Comparison of ENCODE assay signal across 8 cellular contexts in the genomic region with DNA sequence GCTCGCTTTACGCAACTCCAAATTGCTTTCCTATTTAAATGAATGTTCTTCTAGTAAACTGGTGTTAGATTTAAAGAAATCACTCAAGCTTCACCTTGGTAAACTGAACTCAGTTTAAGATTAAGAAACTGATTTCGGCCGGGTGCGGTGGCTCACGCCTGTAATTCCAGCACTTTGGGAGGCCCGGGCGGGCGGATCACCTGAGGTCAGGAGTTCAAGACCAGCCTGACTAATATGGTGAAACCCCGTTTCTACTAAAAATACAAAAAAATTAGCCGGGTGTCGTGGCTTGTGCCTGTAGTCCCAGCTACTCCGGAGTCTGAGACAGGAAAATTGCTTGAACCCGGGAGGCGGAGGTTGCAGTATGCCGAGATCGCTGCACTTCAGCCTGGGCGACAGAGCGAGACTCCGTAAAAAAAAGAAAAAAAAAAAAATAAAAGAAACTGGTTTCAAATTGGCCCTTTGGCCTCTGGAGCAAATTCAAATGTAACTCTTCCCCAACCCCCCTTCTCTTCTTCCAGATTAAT. TPM values are rescaled to one million over a fixed set of nuclear protein-coding genes. Genes with fewer than 3 reads are reported as not detected.
DNase-seq lines count a peak whose midpoint lies in the region; ATAC-seq, FAIRE-seq and TF ChIP-seq lines count a peak whose summit lies in the region.

No MANE protein-coding gene starts in this region.

- dilution Hi-C loops in endothelial cell of umbilical vein (cut with MboI; ENCODE audit: extremely low pct_ligation_motif_present, low sequenced_read_pairs), result no loop called here

- no TSS peak for BruUV-seq in endothelial cell of umbilical vein (replicated peaks; lab: Mats Ljungman, UMichigan)

- POLR2A ChIA-PET in CD4-positive, alpha-beta memory T cell (lab: Charles Lee; ENCODE audit: partially characterized antibody), result interaction anchor here (0.6 kb wide), 1 partner anchor 170 kb away, joined by 3 read pairs; no protein-coding TSS in a partner anchor
- POLR2A ChIA-PET in endothelial cell of umbilical vein (lab: Charles Lee), result no interaction called here

- no peaks in the 10 kb centered on the region for H3K9me1 ChIP-seq in endothelial cell of umbilical vein (replicated peaks; ENCODE audit: control insufficient read depth, extremely low read depth, insufficient read depth, low read length)

- CTCF ChIA-PET in CD4-positive, alpha-beta memory T cell (lab: Charles Lee; ENCODE audit: partially characterized antibody), result interaction anchor here (0.7 to 1.5 kb wide), 2 partner anchors 10 to 52 kb away, joined by 4 read pairs; no protein-coding TSS in a partner anchor
- CTCF ChIA-PET in endothelial cell of umbilical vein (lab: Charles Lee), result interaction anchor here (0.8 to 1.1 kb wide), 4 partner anchors 31 to 452 kb away, joined by 3 to 5 read pairs (median 4); no protein-coding TSS in a partner anchor

- peak in 1 of 5 donors; percentile 45 for DNase-seq in CD4-positive, alpha-beta memory T cell
- DNase-seq in endothelial cell of umbilical vein (ENCODE audit: low read depth, low spot score) (no peak), NCI-H1694 (lab: John Stamatoyannopoulos, UW) (no peak)

- H3K9ac ChIP-seq in OCI-LY3 (ENCODE audit: low read length) (peak overlapping the region; percentile 96), endothelial cell of umbilical vein (replicated peaks; ENCODE audit: extremely low read depth, insufficient read depth, low read length) (peak overlapping the region; percentile 98)

- no peaks in the 10 kb centered on the region for H3K36me3 ChIP-seq in CD4-positive, alpha-beta memory T cell (ENCODE audit: insufficient read depth, low read length)
- peaks cover 48% of the 10 kb centered on the region for H3K36me3 ChIP-seq in OCI-LY3 (replicated peaks; ENCODE audit: low read depth, low read length)
- H3K36me3 ChIP-seq in endothelial cell of umbilical vein (ENCODE audit: control insufficient read depth in 2 of 2, extremely low read depth in 1 of 2, insufficient read depth in 2 of 2, low read length in 2 of 2), result peaks cover 2 to 9% of the 10 kb centered on the region in 2 experiments
- H3K36me3 ChIP-seq in neuron (ENCODE audit: insufficient read depth, low read length), result peaks cover 29% of the 10 kb centered on the region

- H3K27me3 Mint-ChIP-seq in CD4-positive, alpha-beta memory T cell, result no peaks in the 10 kb centered on the region

- FAIRE-seq in endothelial cell of umbilical vein (lab: Jason Lieb, UNC), result no peak

- ATAC-seq in GM19463 (IDR thresholded peaks at IDR 0.05; ENCODE audit: unreplicated experiment) (no peak), HG03457 (IDR thresholded peaks at IDR 0.05; ENCODE audit: unreplicated experiment) (no peak), GM19455 (IDR thresholded peaks at IDR 0.05; ENCODE audit: unreplicated experiment) (no peak)

- peaks cover 33 to 75% (median 44%) of the 10 kb centered on the region in 4 donors for H3K4me1 Mint-ChIP-seq in CD4-positive, alpha-beta memory T cell

- peaks cover 40% of the 10 kb centered on the region for H3K4me1 ChIP-seq in CD4-positive, alpha-beta memory T cell (ENCODE audit: insufficient read depth, low read length)
- H3K4me1 ChIP-seq in OCI-LY3 (ENCODE audit: low read length) (peaks cover 52% of the 10 kb centered on the region), endothelial cell of umbilical vein (ENCODE audit: control insufficient read depth, extremely low read depth, insufficient read depth, low read length) (peaks cover 50% of the 10 kb centered on the region), neuron (ENCODE audit: insufficient read depth, low read length) (peaks cover 29% of the 10 kb centered on the region)

- no peaks in the 10 kb centered on the region for H3K9me3 ChIP-seq in CD4-positive, alpha-beta memory T cell (ENCODE audit: control insufficient read depth in 1 of 2, low read length in 2 of 2)
- H3K9me3 ChIP-seq in OCI-LY3 (ENCODE audit: insufficient read depth, low read length), result no peaks in the 10 kb centered on the region
- no peaks in the 10 kb centered on the region for H3K9me3 ChIP-seq in endothelial cell of umbilical vein (replicated peaks; ENCODE audit: control insufficient read depth, insufficient read depth, low read length)
- no peaks in the 10 kb centered on the region for H3K9me3 ChIP-seq in neuron (ENCODE audit: low read length)

- peak overlapping the region; percentile 75 for H3K4me2 ChIP-seq in OCI-LY3 (ENCODE audit: low read length)
- peak overlapping the region; percentile 97 for H3K4me2 ChIP-seq in endothelial cell of umbilical vein (ENCODE audit: insufficient read depth, low read length)

- peaks cover 11 to 19% of the 10 kb centered on the region in 2 donors for H3K36me3 Mint-ChIP-seq in CD4-positive, alpha-beta memory T cell

- intact Hi-C loops in CD4-positive, alpha-beta memory T cell (cut with micrococcal nuclease), result loop anchor here (5.0 kb wide), 3 partner anchors 53 to 548 kb away; a partner anchor contains a TSS
- intact Hi-C loops in endothelial cell of umbilical vein (cut with micrococcal nuclease), result loop anchor here (5.0 kb wide), 2 partner anchors 137 to 697 kb away; a partner anchor contains a TSS

- no peaks in the 10 kb centered on the region for H3K27me3 ChIP-seq in CD4-positive, alpha-beta memory T cell (ENCODE audit: insufficient read depth, low read length)
- H3K27me3 ChIP-seq in OCI-LY3 (ENCODE audit: low read depth, low read length) (no peaks in the 10 kb centered on the region), endothelial cell of umbilical vein (ENCODE audit: control insufficient read depth in 2 of 2, insufficient read depth in 2 of 2, low read length in 2 of 2) (no peaks in the 10 kb centered on the region), neuron (ENCODE audit: insufficient read depth, low read length) (no peaks in the 10 kb centered on the region)

- no peak for TF ChIP-seq CTCF in OCI-LY3 (IDR thresholded peaks at IDR 0.05; ENCODE audit: low read depth, low read length)
- TF ChIP-seq CTCF in endothelial cell of umbilical vein (IDR thresholded peaks at IDR 0.05; ENCODE audit: extremely low read depth in 1 of 2, insufficient read depth in 1 of 2, low read depth in 1 of 2, low read length in 2 of 2), result no peak

- no peak overlapping the region for H3K4me3 ChIP-seq in CD4-positive, alpha-beta memory T cell (ENCODE audit: low read length in 2 of 2)
- peak overlapping the region; percentile 88 for H3K4me3 ChIP-seq in OCI-LY3 (ENCODE audit: low read length)
- H3K4me3 ChIP-seq in endothelial cell of umbilical vein (replicated peaks in 1 of 3; ENCODE audit: insufficient read depth in 1 of 3, low read depth in 1 of 3, low read length in 3 of 3), result peak overlapping the region; percentile 67 to 94 (median 86)
- peak overlapping the region; percentile 89 for H3K4me3 ChIP-seq in neuron (ENCODE audit: low read length)

- H2AFZ ChIP-seq in OCI-LY3 (ENCODE audit: low read depth, low read length) (no peak overlapping the region), endothelial cell of umbilical vein (ENCODE audit: low read depth, low read length) (no peak overlapping the region), neuron (ENCODE audit: low read depth, low read length) (no peak overlapping the region)

- H3K4me3 Mint-ChIP-seq in CD4-positive, alpha-beta memory T cell, result peak overlapping the region; percentile 77 to 91 (median 87)

- TF ChIP-seq POLR2A in endothelial cell of umbilical vein (IDR thresholded peaks at IDR 0.05; ENCODE audit: low read depth, low read length), result no peak

- peaks cover 66% of the 10 kb centered on the region for H3K79me2 ChIP-seq in OCI-LY3 (ENCODE audit: low read length)
- H3K79me2 ChIP-seq in endothelial cell of umbilical vein (ENCODE audit: control insufficient read depth, insufficient read depth, low read length), result peaks cover 66% of the 10 kb centered on the region

- no peak overlapping the region for H3K27ac ChIP-seq in CD4-positive, alpha-beta memory T cell (ENCODE audit: low read depth, low read length)
- H3K27ac ChIP-seq in OCI-LY3 (ENCODE audit: low read length) (peak overlapping the region; percentile 99), endothelial cell of umbilical vein (ENCODE audit: insufficient read depth, low read depth, low read length) (peak overlapping the region; percentile 90)

- H4K20me1 ChIP-seq in OCI-LY3 (ENCODE audit: insufficient read depth, low read length) (peaks cover 38% of the 10 kb centered on the region), endothelial cell of umbilical vein (replicated peaks; ENCODE audit: control insufficient read depth, extremely low read depth, insufficient read depth, low read length) (peaks cover 2% of the 10 kb centered on the region)

- H3K9me3 Mint-ChIP-seq in CD4-positive, alpha-beta memory T cell, result peaks cover 0 to 4% (median 0%) of the 10 kb centered on the region in 8 donors

- H3K27ac Mint-ChIP-seq in CD4-positive, alpha-beta memory T cell, result peak overlapping the region; percentile 86 to 97 (median 94)

TF ChIP-seq in endothelial cell of umbilical vein, 7 proteins besides CTCF, POLR2A, EP300 and RAD21 (continues in another document):
- TF ChIP-seq, protein P1, sequence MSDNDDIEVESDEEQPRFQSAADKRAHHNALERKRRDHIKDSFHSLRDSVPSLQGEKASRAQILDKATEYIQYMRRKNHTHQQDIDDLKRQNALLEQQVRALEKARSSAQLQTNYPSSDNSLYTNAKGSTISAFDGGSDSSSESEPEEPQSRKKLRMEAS (IDR thresholded peaks at IDR 0.05; ENCODE audit: insufficient read depth, insufficient read length), result no peak
- no peak for TF ChIP-seq EZH2 (IDR thresholded peaks at IDR 0.05; ENCODE audit: borderline replicate concordance, low read depth, low read length, severe bottlenecking)

RNA-seq across cellular contexts. Expression of a gene that starts 1.7 kb away (rescaled TPM):
- 10 to 100 TPM; 59.3 to 60.4 TPM for total RNA-seq in CD4-positive, alpha-beta memory T cell
- 1 to 10 TPM; 2.5 to 4.4 TPM for polyA plus RNA-seq in CD4-positive, alpha-beta memory T cell
- 135 and 149 TPM in 2 replicates for total RNA-seq in endothelial cell of umbilical vein
- 13.2 and 18.4 TPM in 2 replicates for polyA plus RNA-seq in endothelial cell of umbilical vein
- 20.2 and 22.9 TPM in 2 replicates for polyA plus RNA-seq in endothelial cell of umbilical vein (2011; cell fraction: cytosol; rRNA removed)
- polyA plus RNA-seq in endothelial cell of umbilical vein (2011; cell fraction: nucleus; rRNA removed), result 69.3 and 85.9 TPM in 2 replicates
- polyA plus RNA-seq in endothelial cell of umbilical vein (2012), result 83.5 and 84.7 TPM in 2 replicates
- 159 and 171 TPM in 2 replicates for polyA minus RNA-seq in endothelial cell of umbilical vein
- 65.2 TPM for polyA minus RNA-seq in endothelial cell of umbilical vein (2011; cell fraction: cytosol; rRNA and poly(A)+ RNA removed)
- polyA minus RNA-seq in endothelial cell of umbilical vein (2011; cell fraction: nucleus; rRNA and poly(A)+ RNA removed), result 125 and 167 TPM in 2 replicates

RNA-seq across cellular contexts. Expression of a gene that starts 59.4 kb away (rescaled TPM):
- total RNA-seq in CD4-positive, alpha-beta memory T cell, result under 1 TPM; 0.32 to 0.33 TPM
- polyA plus RNA-seq in CD4-positive, alpha-beta memory T cell, result not detected
- total RNA-seq in endothelial cell of umbilical vein, result 344 and 395 TPM in 2 replicates
- 147 and 178 TPM in 2 replicates for polyA plus RNA-seq in endothelial cell of umbilical vein
- polyA plus RNA-seq in endothelial cell of umbilical vein (2011; cell fraction: cytosol; rRNA removed), result 142 and 185 TPM in 2 replicates
- 63.2 and 65.1 TPM in 2 replicates for polyA plus RNA-seq in endothelial cell of umbilical vein (2011; cell fraction: nucleus; rRNA removed)
- 84.8 and 369 TPM in 2 replicates for polyA plus RNA-seq in endothelial cell of umbilical vein (2012)
- polyA minus RNA-seq in endothelial cell of umbilical vein, result 90.8 and 139 TPM in 2 replicates
- not detected for polyA minus RNA-seq in endothelial cell of umbilical vein (2011; cell fraction: cytosol; rRNA and poly(A)+ RNA removed)
- polyA minus RNA-seq in endothelial cell of umbilical vein (2011; cell fraction: nucleus; rRNA and poly(A)+ RNA removed), result 35.4 and 38.8 TPM in 2 replicates

Comparison
In these comparisons a context has a peak if more than half of its experiments do, and no peak if none do; other contexts are left out.
1. H3K4me3 ChIP-seq: peak in OCI-LY3 (single experiment), endothelial cell of umbilical vein (3 of 3) and neuron (single experiment); none in CD4-positive, alpha-beta memory T cell (0 of 2).
2. RNA of a gene that starts 59.4 kb away (total RNA-seq): 344 to 395 TPM in endothelial cell of umbilical vein; 0.32 to 0.33 TPM in CD4-positive, alpha-beta memory T cell; every median in the first group is over 100 times any median in the second.